15 cellular contexts compared by ENCODE assay signal in genomic region chr22:37060801-37061610, GRCh38. TPM values are rescaled to one million over a fixed set of nuclear protein-coding genes. Genes with fewer than 3 reads are reported as not detected.
A peak's percentile ranks its signal among the peaks of the same experiment; 100 is the strongest.
DNase-seq lines count a peak whose midpoint lies in the region; FAIRE-seq and TF ChIP-seq lines count a peak whose summit lies in the region.
"Had no signal": no experiment of that assay in that cellular context is flagged by ENCODE, and none has a peak within 500 bp of the region (broad histone marks: within the 10 kb centered on the region; RNA-seq: fewer than 3 reads in every experiment).

No MANE protein-coding gene starts in this region.

- H3K4me3 Mint-ChIP-seq in activated CD4-positive, alpha-beta memory T cell treated with anti-CD3 and anti-CD28 coated beads for 36 hours = peak overlapping the region; percentile 77

- H3K9me2 ChIP-seq in hepatocyte (replicated peaks; ENCODE audit: insufficient read depth) = no peaks in the 10 kb centered on the region

- no peaks in the 10 kb centered on the region for H3K27me3 ChIP-seq in hepatocyte
- H3K27me3 ChIP-seq: cardiac muscle cell had no signal

- H3K9ac ChIP-seq in kidney (ENCODE audit: low read length in 2 of 2) = no peak overlapping the region

- H3K9me3 ChIP-seq in kidney (ENCODE audit: control insufficient read depth in 1 of 2, low read length in 2 of 2) (no peaks in the 10 kb centered on the region), hepatocyte (ENCODE audit: low read depth) (no peaks in the 10 kb centered on the region)
- H3K9me3 ChIP-seq: prostate gland had no signal

- H3K27ac Mint-ChIP-seq in activated CD4-positive, alpha-beta memory T cell treated with anti-CD3 and anti-CD28 coated beads for 36 hours = peak overlapping the region; percentile 83

- H3K9me3 Mint-ChIP-seq in activated CD4-positive, alpha-beta memory T cell treated with anti-CD3 and anti-CD28 coated beads for 36 hours = no peaks in the 10 kb centered on the region
- H3K9me3 Mint-ChIP-seq: CD4-positive, CD25-positive, alpha-beta regulatory T cell had no signal

- CTCF ChIA-PET in activated CD4-positive, alpha-beta memory T cell treated with anti-CD3 and anti-CD28 coated beads for 36 hours (lab: Charles Lee) = interaction anchor here (0.6 to 1.1 kb wide), 5 partner anchors 15 to 138 kb away, joined by 3 to 7 read pairs (median 3); no protein-coding TSS in a partner anchor

- no peaks in the 10 kb centered on the region for H3K4me1 ChIP-seq in kidney (ENCODE audit: control insufficient read depth in 1 of 2, insufficient read depth in 1 of 2, low read depth in 1 of 2, low read length in 2 of 2)
- no peaks in the 10 kb centered on the region for H3K4me1 ChIP-seq in hepatocyte (ENCODE audit: insufficient read depth)
- H3K4me1 ChIP-seq: prostate gland had no signal

- 94% methylated on average over 25 of the region's 28 CpGs for WGBS in hepatocyte (ENCODE audit: low lambda C conversion rate, missing lambda C conversion rate)

- no peak overlapping the region for H2AFZ ChIP-seq in hepatocyte

- POLR2A ChIA-PET in activated CD4-positive, alpha-beta memory T cell treated with anti-CD3 and anti-CD28 coated beads for 36 hours (lab: Charles Lee) = interaction anchor here (0.7 to 2.0 kb wide), 10 partner anchors 10 to 102 kb away, joined by 3 to 12 read pairs (median 5); partner anchors contain the start of gene KCTD17

- intact Hi-C loops in activated CD4-positive, alpha-beta memory T cell treated with anti-CD3 and anti-CD28 coated beads for 36 hours (cut with micrococcal nuclease) = loop anchor here (1.0 to 2.0 kb wide), 3 partner anchors 9 to 62 kb away; no protein-coding TSS in a partner anchor
- intact Hi-C loops in kidney (cut with DNase I) = no loop called here

- no peaks in the 10 kb centered on the region for H4K20me1 ChIP-seq in hepatocyte (ENCODE audit: insufficient read depth, poor library complexity, severe bottlenecking)

- TF ChIP-seq CTCF in GM13977 (IDR thresholded peaks at IDR 0.05; ENCODE audit: extremely low read depth, insufficient read depth, missing control alignments) = no peak
- TF ChIP-seq CTCF in kidney (IDR thresholded peaks at IDR 0.05; ENCODE audit: borderline replicate concordance, extremely low read depth, insufficient read depth) = no peak
- TF ChIP-seq CTCF in hepatocyte (IDR thresholded peaks at IDR 0.05; ENCODE audit: poor library complexity) = no peak

- no peak overlapping the region for H3K27ac ChIP-seq in kidney (ENCODE audit: low read depth in 2 of 2, low read length in 2 of 2)
- H3K27ac ChIP-seq in substantia nigra (ENCODE audit: low read depth, low read length, poor library complexity, severe bottlenecking) = no peak overlapping the region
- H3K27ac ChIP-seq in hepatocyte = no peak overlapping the region
- H3K27ac ChIP-seq: cardiac muscle cell, prostate gland had no signal

- no peak overlapping the region for H3K4me2 ChIP-seq in hepatocyte

- FAIRE-seq in kidney (lab: Jason Lieb, UNC) = no peak

- H3K36me3 ChIP-seq in kidney (ENCODE audit: control insufficient read depth in 1 of 2, insufficient read depth in 2 of 2, low read length in 2 of 2) (no peaks in the 10 kb centered on the region), hepatocyte (replicated peaks; ENCODE audit: insufficient read depth, low read depth) (no peaks in the 10 kb centered on the region)
- H3K36me3 ChIP-seq: cardiac muscle cell, prostate gland had no signal

- H3K36me3 Mint-ChIP-seq in activated CD4-positive, alpha-beta memory T cell treated with anti-CD3 and anti-CD28 coated beads for 36 hours = peaks cover 28% of the 10 kb centered on the region

- peaks cover 38% of the 10 kb centered on the region for H3K4me1 Mint-ChIP-seq in activated CD4-positive, alpha-beta memory T cell treated with anti-CD3 and anti-CD28 coated beads for 36 hours (ENCODE audit: low read depth)

- in situ Hi-C loops in GM13977 (cut with MboI; ENCODE audit: low pct_unique_long_range_greater_than_20kb, low sequenced_read_pairs, unreplicated experiment) = no loop called here

- H3K4me3 ChIP-seq in kidney (ENCODE audit: low read length in 2 of 2) (no peak overlapping the region), hepatocyte (no peak overlapping the region)
- H3K4me3 ChIP-seq: cardiac muscle cell, prostate gland had no signal

- no peaks in the 10 kb centered on the region for H3K79me2 ChIP-seq in hepatocyte

- DNase-seq in COLO668 (lab: John Stamatoyannopoulos, UW; ENCODE audit: unreplicated experiment) = peak; percentile 57
- peak; percentile 72 for DNase-seq in GM13977 (ENCODE audit: low spot score)
- DNase-seq in activated CD4-positive, alpha-beta memory T cell treated with anti-CD3 and anti-CD28 coated beads for 36 hours = peak; percentile 91
- DNase-seq in kidney = peak; percentile 69
- DNase-seq in substantia nigra (lab: John Stamatoyannopoulos, UW) = no peak
- DNase-seq in NCI-H748 (lab: John Stamatoyannopoulos, UW; ENCODE audit: unreplicated experiment) = no peak
- DNase-seq in NCI-H1694 treated with DMSO at 0.1 percent for 48 hours (lab: John Stamatoyannopoulos, UW) = no peak
- no peak for DNase-seq in hepatocyte (ENCODE audit: low spot score)
- DNase-seq: erythroblast, KG1, NCI-H446 treated with DMSO at 0.1 percent for 48 hours, SIG-M5 had no signal

- H3K27me3 Mint-ChIP-seq in activated CD4-positive, alpha-beta memory T cell treated with anti-CD3 and anti-CD28 coated beads for 36 hours = no peaks in the 10 kb centered on the region
- H3K27me3 Mint-ChIP-seq: CD4-positive, CD25-positive, alpha-beta regulatory T cell had no signal

RNA-seq across cellular contexts. Expression of gene KCTD17, which starts 9.5 kb away (rescaled TPM):
- 10 to 100 TPM; 46.0 to 47.3 TPM for total RNA-seq in activated CD4-positive, alpha-beta memory T cell treated with anti-CD3 and anti-CD28 coated beads for 36 hours
- total RNA-seq in kidney (13.9 TPM), hepatocyte (15.2 and 22.6 TPM in 2 replicates)
- polyA plus RNA-seq in kidney (ENCODE audit: insufficient read depth, low read depth, low replicate concordance) (9.6 TPM), hepatocyte (25.4 and 33.4 TPM in 2 replicates)

RNA-seq across cellular contexts. Expression of gene MPST, which starts 41.5 kb away (rescaled TPM):
- total RNA-seq in activated CD4-positive, alpha-beta memory T cell treated with anti-CD3 and anti-CD28 coated beads for 36 hours = 10 to 100 TPM; 16.9 to 17.6 TPM
- total RNA-seq in kidney (44.4 TPM), hepatocyte (136 and 156 TPM in 2 replicates)
- polyA plus RNA-seq in kidney (ENCODE audit: insufficient read depth, low read depth, low replicate concordance) (167 TPM), hepatocyte (179 and 193 TPM in 2 replicates)

RNA-seq across cellular contexts. Expression of gene TST, which starts 41.8 kb away (rescaled TPM):
- 1 to 10 TPM; 5.5 TPM for total RNA-seq in activated CD4-positive, alpha-beta memory T cell treated with anti-CD3 and anti-CD28 coated beads for 36 hours
- total RNA-seq in kidney = 48.7 TPM
- 283 TPM for polyA plus RNA-seq in kidney (ENCODE audit: insufficient read depth, low read depth, low replicate concordance)
- total RNA-seq in hepatocyte = 111 and 114 TPM in 2 replicates
- 47.0 and 50.2 TPM in 2 replicates for polyA plus RNA-seq in hepatocyte
- total RNA-seq: CD4-positive, CD25-positive, alpha-beta regulatory T cell had no signal

RNA-seq across cellular contexts. Expression of gene TMPRSS6, which starts 48.5 kb away (rescaled TPM):
- total RNA-seq in activated CD4-positive, alpha-beta memory T cell treated with anti-CD3 and anti-CD28 coated beads for 36 hours = 10 to 100 TPM; 39.9 to 42.1 TPM
- 1.4 TPM for total RNA-seq in kidney
- not detected for polyA plus RNA-seq in kidney (ENCODE audit: insufficient read depth, low read depth, low replicate concordance)
- 43.3 and 49.8 TPM in 2 replicates for total RNA-seq in hepatocyte
- 21.3 and 34.4 TPM in 2 replicates for polyA plus RNA-seq in hepatocyte
- total RNA-seq: cardiac muscle cell had no signal

Comparison
In these comparisons a context has a peak if more than half of its experiments do, and no peak if none do; other contexts are left out.
1. DNase-seq: peak in COLO668 (single experiment), GM13977 (single experiment), activated CD4-positive, alpha-beta memory T cell treated with anti-CD3 and anti-CD28 coated beads for 36 hours (single experiment) and kidney (single experiment); none in substantia nigra (0 of 49), NCI-H748 (single experiment), NCI-H1694 treated with DMSO at 0.1 percent for 48 hours (single experiment) and hepatocyte (single experiment).